ENCODE assay signal across 18 cellular contexts in genomic region chr6:12196326-12196936, GRCh38.
DNase-seq lines count a peak whose midpoint lies in the region; ATAC-seq and TF ChIP-seq lines count a peak whose summit lies in the region.
"Had no signal": no experiment of that assay in that cellular context is flagged by ENCODE, and none has a peak within 500 bp of the region (broad histone marks: within the 10 kb centered on the region; RNA-seq: fewer than 3 reads in every experiment).

No MANE protein-coding gene starts in this region.

- no peak overlapping the region for H3K4me2 ChIP-seq in mesendoderm (ENCODE audit: low read length)
- H3K4me2 ChIP-seq: BLaER1 treated with 17β-estradiol and CSF1 and Interleukin-3, amounts not matched to agents 10 nM and 100 nM had no signal

- no peak overlapping the region for H2AK5ac ChIP-seq in mesendoderm (ENCODE audit: low read length)

- H3K4me1 ChIP-seq in mesendoderm (ENCODE audit: control insufficient read depth, low read depth, low read length): no peaks in the 10 kb centered on the region
- H3K4me1 ChIP-seq: BLaER1 treated with 17β-estradiol and CSF1 and Interleukin-3, amounts not matched to agents 10 nM and 100 nM; gastroesophageal sphincter; left ventricle myocardium inferior; uterus had no signal

- no CpG with 5 or more reads among the region's 6 CpGs for WGBS in mesendoderm (ENCODE audit: extremely low coverage, insufficient coverage, low lambda C conversion rate)

- no peak overlapping the region for H3K4me3 ChIP-seq in choroid plexus epithelial cell (ENCODE audit: low read depth, low read length)
- no peak overlapping the region for H3K4me3 ChIP-seq in mesendoderm (ENCODE audit: low read length)
- H3K4me3 ChIP-seq: BLaER1 treated with 17β-estradiol and CSF1 and Interleukin-3, amounts not matched to agents 10 nM and 100 nM; dorsolateral prefrontal cortex; gastroesophageal sphincter; left ventricle myocardium inferior; uterus had no signal

- no peaks in the 10 kb centered on the region for H3K79me1 ChIP-seq in mesendoderm (ENCODE audit: low read length)

- H3K79me2 ChIP-seq in mesendoderm (ENCODE audit: control insufficient read depth, insufficient read depth, low read length): no peaks in the 10 kb centered on the region

- peak; percentile 84 for DNase-seq in EL
- peak; percentile 22 for DNase-seq in NCI-H2029 (lab: John Stamatoyannopoulos, UW)
- peak; percentile 48 for DNase-seq in choroid plexus epithelial cell (ENCODE audit: low read depth)
- peak; percentile 37 for DNase-seq in mesendoderm
- DNase-seq in G401 (ENCODE audit: low spot score): no peak
- DNase-seq in NCI-H1694 treated with DMSO at 0.1 percent for 48 hours (lab: John Stamatoyannopoulos, UW): no peak
- DNase-seq: activated naive CD8-positive, alpha-beta T cell treated with anti-CD3 and anti-CD28 coated beads, Interleukin-2, amount 10 ng/mL, durations not matched to agents 7 days and 5 days; activated T-cell treated with anti-CD3 and anti-CD28 coated beads, Interleukin-2, amount 50 U/mL, for 24 hours; dorsolateral prefrontal cortex; left ventricle myocardium inferior; nephron progenitor cell; T-cell; uterus had no signal

- no peak overlapping the region for H2BK15ac ChIP-seq in mesendoderm (replicated peaks; ENCODE audit: low read depth)

- H3K23ac ChIP-seq in mesendoderm (ENCODE audit: low read length): no peak overlapping the region

- H3K9ac ChIP-seq in mesendoderm (ENCODE audit: low read length): no peak overlapping the region
- H3K9ac ChIP-seq: BLaER1 treated with 17β-estradiol and CSF1 and Interleukin-3, amounts not matched to agents 10 nM and 100 nM had no signal

- ATAC-seq in HG02970 (IDR thresholded peaks at IDR 0.05; ENCODE audit: low FRiP score, unreplicated experiment) (no peak), GM21367 (IDR thresholded peaks at IDR 0.05; ENCODE audit: unreplicated experiment) (no peak)
- ATAC-seq: gastroesophageal sphincter, sciatic nerve, T-cell had no signal

- H2BK120ac ChIP-seq in mesendoderm (ENCODE audit: low read depth, low read length): no peak overlapping the region

- no peak overlapping the region for H3K18ac ChIP-seq in mesendoderm (ENCODE audit: low read length)

- no peak overlapping the region for H3K4ac ChIP-seq in mesendoderm (ENCODE audit: low read depth, low read length)

- no peak overlapping the region for H4K5ac ChIP-seq in mesendoderm (ENCODE audit: low read length)

- H3K27me3 ChIP-seq in mesendoderm (ENCODE audit: insufficient read depth, low read length, poor library complexity): no peaks in the 10 kb centered on the region
- H3K27me3 ChIP-seq: BLaER1 treated with 17β-estradiol and CSF1 and Interleukin-3, amounts not matched to agents 10 nM and 100 nM; dorsolateral prefrontal cortex; gastroesophageal sphincter; uterus had no signal

- in situ Hi-C loops in G401 (cut with HindIII; ENCODE audit: low sequenced_read_pairs): no loop called here

- H3K27ac ChIP-seq in mesendoderm (ENCODE audit: low read depth, low read length): no peak overlapping the region
- H3K27ac ChIP-seq: BLaER1 treated with 17β-estradiol and CSF1 and Interleukin-3, amounts not matched to agents 10 nM and 100 nM; dorsolateral prefrontal cortex; gastroesophageal sphincter; left ventricle myocardium inferior; uterus had no signal

- H2BK5ac ChIP-seq in mesendoderm (ENCODE audit: low read length): no peak overlapping the region

- H3K36me3 ChIP-seq in mesendoderm (ENCODE audit: control insufficient read depth, insufficient read depth, low read length): no peaks in the 10 kb centered on the region
- H3K36me3 ChIP-seq: BLaER1 treated with 17β-estradiol and CSF1 and Interleukin-3, amounts not matched to agents 10 nM and 100 nM; gastroesophageal sphincter; left ventricle myocardium inferior; uterus had no signal

- no peak for TF ChIP-seq CTCF in choroid plexus epithelial cell (conservative IDR thresholded peaks at IDR 0.05; ENCODE audit: low read depth, low read length)

- H3K56ac ChIP-seq in mesendoderm (ENCODE audit: low read length): no peak overlapping the region

- no peak overlapping the region for H4K8ac ChIP-seq in mesendoderm (ENCODE audit: low read depth, low read length)

Comparison
In these comparisons a context has a peak if more than half of its experiments do, and no peak if none do; other contexts are left out.
1. DNase-seq: peak in EL (single experiment), NCI-H2029 (single experiment), choroid plexus epithelial cell (single experiment) and mesendoderm (single experiment); none in G401 (single experiment) and NCI-H1694 treated with DMSO at 0.1 percent for 48 hours (single experiment).